ENCODE assay signal across 23 cellular contexts in the genomic region with DNA sequence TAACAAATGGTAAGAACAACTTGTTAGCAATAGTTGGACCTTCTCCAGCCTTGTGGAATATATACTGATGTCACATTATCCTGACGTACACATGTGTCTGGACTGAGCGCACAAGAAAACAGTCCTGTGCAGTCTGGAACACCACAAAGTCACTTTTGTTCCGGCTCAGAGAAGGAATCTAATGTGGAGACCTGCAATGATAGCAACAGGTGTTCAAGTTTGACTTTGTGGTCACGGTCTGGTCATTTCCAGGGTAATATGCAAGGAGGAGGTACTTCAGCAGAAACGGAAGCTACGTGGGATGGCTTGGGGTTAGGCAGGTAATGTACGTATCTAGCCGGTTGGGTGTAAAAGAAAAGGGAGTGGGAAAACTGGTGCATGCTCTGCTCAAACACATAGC.
"Had no signal": no experiment of that assay in that cellular context is flagged by ENCODE, and none has a peak within 500 bp of the region (broad histone marks: within the 10 kb centered on the region; RNA-seq: fewer than 3 reads in every experiment).

No MANE protein-coding gene starts in this region.

- H3K4me3 ChIP-seq: neural progenitor cell, ovary, psoas muscle, right lobe of liver, sigmoid colon, stomach, thoracic aorta, thyroid gland, tibial nerve, upper lobe of right lung, uterus had no signal

- H3K79me2 ChIP-seq: parathyroid adenoma had no signal

- DNase-seq: natural killer cell; occipital lobe; ovary; posterior cingulate gyrus; psoas muscle; right cardiac atrium; right lobe of liver; sigmoid colon; small intestine; stimulated activated CD4-positive, alpha-beta T cell treated with anti-CD3 and anti-CD28 coated beads, Interleukin-15, amount 100 ng/mL, for 24 hours; stimulated activated CD4-positive, alpha-beta T cell treated with anti-CD3 and anti-CD28 coated beads, Interleukin-2, amount 100 ng/mL, for 24 hours; stimulated activated CD4-positive, alpha-beta T cell treated with anti-CD3 and anti-CD28 coated beads, Interleukin-2, amount 100 ng/mL, for 48 hours; stimulated activated CD4-positive, alpha-beta T cell treated with anti-CD3 and anti-CD28 coated beads, Interleukin-4, amount 100 ng/mL, for 24 hours; stimulated activated naive B cell treated with anti-CD40 and anti-IgM and Interleukin-4, amounts not matched to agents 10 μg/mL and 1 μg/mL and 100 μg/mL, for 72 hours; stimulated activated naive CD4-positive, alpha-beta T cell treated with Interleukin-2 at 50 U/mL for 16 hours; stomach; thyroid gland; upper lobe of right lung; uterus had no signal

- H3K9me3 ChIP-seq: ovary, psoas muscle, right lobe of liver, sigmoid colon, stomach, thoracic aorta, thyroid gland, tibial nerve, upper lobe of right lung, uterus had no signal

- H3K27me3 ChIP-seq: neural progenitor cell, ovary, right lobe of liver, sigmoid colon, stomach, thyroid gland, tibial nerve, upper lobe of right lung, uterus had no signal

- H3K9ac ChIP-seq: neural progenitor cell, parathyroid adenoma had no signal

- H3K4me2 ChIP-seq: neural progenitor cell had no signal

- H3K36me3 ChIP-seq: neural progenitor cell, ovary, right lobe of liver, sigmoid colon, stomach, thoracic aorta, thyroid gland, tibial nerve, upper lobe of right lung, uterus had no signal

- H3K4me1 ChIP-seq: psoas muscle, right lobe of liver, sigmoid colon, stomach, thyroid gland, tibial nerve, upper lobe of right lung, uterus had no signal

- H3K27ac ChIP-seq: neural progenitor cell, ovary, psoas muscle, right lobe of liver, sigmoid colon, stomach, thoracic aorta, thyroid gland, tibial nerve, upper lobe of right lung, uterus had no signal

- H2AFZ ChIP-seq: neural progenitor cell had no signal
